1 cellular context compared by ENCODE assay signal in genomic region chr3:193928354-193929209, GRCh38.
TF ChIP-seq lines count a peak whose summit lies in the region.

No MANE protein-coding gene starts in this region.

TF ChIP-seq in K562, 482 proteins besides CTCF, POLR2A, EP300 and RAD21 (continued from another document):
- TF ChIP-seq PBX2 (CRISPR knock-in tag; IDR thresholded peaks at IDR 0.05; ENCODE audit: low read depth) (no peak), PBX2 (tag; conservative IDR thresholded peaks at IDR 0.05; ENCODE audit: low read depth) (no peak), PML (IDR thresholded peaks at IDR 0.05; ENCODE audit: low read length) (no peak), KLF16 (IDR thresholded peaks at IDR 0.05) (peak; percentile 69; the same call in 1 of the 2 replicates), FOS (IDR thresholded peaks at IDR 0.05; ENCODE audit: extremely low read depth, insufficient read length) (no peak), KDM5B (IDR thresholded peaks at IDR 0.05; ENCODE audit: insufficient replicate concordance, low read depth, low read length) (no peak), ZBTB34 (CRISPR knock-in tag; IDR thresholded peaks at IDR 0.05) (no peak), TOE1 (IDR thresholded peaks at IDR 0.05; ENCODE audit: borderline replicate concordance) (no peak), TOE1 (CRISPR knock-in tag; IDR thresholded peaks at IDR 0.05; ENCODE audit: borderline replicate concordance, low read depth) (no peak), CLOCK (CRISPR knock-in tag; IDR thresholded peaks at IDR 0.05; ENCODE audit: borderline replicate concordance) (no peak), TRIM25 (IDR thresholded peaks at IDR 0.05; ENCODE audit: borderline replicate concordance) (no peak), THAP12 (CRISPR knock-in tag; IDR thresholded peaks at IDR 0.05) (no peak), ZNF217 (CRISPR knock-in tag; IDR thresholded peaks at IDR 0.05) (no peak), NFYB (IDR thresholded peaks at IDR 0.05; ENCODE audit: extremely low read depth, insufficient read length) (no peak)
